8 cellular contexts compared by ENCODE assay signal in the genomic region with DNA sequence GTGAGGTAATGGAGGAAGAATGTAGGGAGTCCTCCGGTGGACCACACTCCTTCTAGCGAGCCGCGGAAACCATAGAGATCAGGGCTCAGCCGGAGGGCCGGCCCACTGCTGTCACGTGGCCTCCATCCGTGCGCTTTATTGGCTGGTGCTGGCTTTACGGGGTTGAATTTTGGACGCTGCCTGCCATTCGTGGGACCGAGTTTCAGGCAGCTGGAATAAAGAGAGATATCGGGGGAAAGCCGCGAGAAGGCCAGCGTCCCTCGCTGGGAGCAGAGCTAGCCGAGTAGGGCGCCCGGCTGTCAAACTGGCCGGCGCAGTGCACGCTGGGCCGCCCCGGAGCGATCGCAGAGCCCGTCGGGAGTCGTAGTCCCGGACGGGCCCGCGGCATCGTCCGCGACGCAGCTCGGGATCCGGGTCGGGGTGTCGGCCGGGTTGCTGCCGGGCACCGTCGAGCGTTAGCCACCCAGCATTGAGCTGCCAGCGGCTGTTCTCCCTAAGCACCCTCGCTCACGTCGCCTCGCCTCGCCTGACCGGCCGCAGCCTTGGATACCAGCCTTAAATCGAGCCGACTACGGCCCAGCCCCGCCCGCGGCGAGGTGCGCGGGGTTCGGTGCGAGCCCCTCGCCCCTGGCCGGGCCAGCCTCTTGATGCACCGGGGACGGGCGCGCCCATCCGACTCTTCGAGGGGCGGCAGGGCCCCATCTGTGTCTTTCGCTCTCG. TPM values are rescaled to one million over a fixed set of nuclear protein-coding genes. Genes with fewer than 3 reads are reported as not detected.
A peak's percentile ranks its signal among the peaks of the same experiment; 100 is the strongest.
DNase-seq lines count a peak whose midpoint lies in the region; ATAC-seq and TF ChIP-seq lines count a peak whose summit lies in the region.
"Not testable (repeated sequence)": the region's sequence is repeated elsewhere in the genome, so short reads cannot be mapped to it uniquely, and the experiment has no call there.

A gene with protein sequence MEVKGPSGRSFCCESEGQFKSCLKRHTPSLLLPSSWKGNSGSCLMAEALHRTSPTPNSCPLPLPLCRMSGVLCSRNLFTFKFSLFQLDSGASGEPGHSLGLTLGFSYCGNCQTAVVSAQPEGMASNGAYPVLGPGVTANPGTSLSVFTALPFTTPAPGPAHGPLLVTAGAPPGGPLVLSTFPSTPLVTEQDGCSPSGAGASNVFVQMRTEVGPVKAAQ (N-terminal part only) (plus strand): TSS at position 244 of the 720 bp plus-strand sequence. CDS start 15,002 bp downstream, outside the sequence.

- H3K4me3 ChIP-seq in AG04450 (ENCODE audit: low read depth, low read length), result peak within 1 kb of the TSS; percentile 60
- H3K4me3 ChIP-seq in kidney epithelial cell (ENCODE audit: low read depth, low read length), result peak within 1 kb of the TSS; percentile 54
- peak within 1 kb of the TSS; percentile 33 to 74 (median 52) for H3K4me3 ChIP-seq in spleen

- H3K27me3 Mint-ChIP-seq in chondrocyte (ENCODE audit: low read depth), result not testable (repeated sequence)

- peak within 1 kb of the TSS; percentile 65 for H3K27ac ChIP-seq in AG04450 (ENCODE audit: low read depth, low read length)
- peak within 1 kb of the TSS; percentile 53 to 95 (median 89) for H3K27ac ChIP-seq in spleen

- H3K36me3 ChIP-seq in kidney epithelial cell (ENCODE audit: control insufficient read depth, insufficient read depth, low read length); spleen: not testable (repeated sequence)

- peak within 1 kb of the TSS; percentile 90 for H3K27ac Mint-ChIP-seq in chondrocyte (ENCODE audit: unreplicated experiment)

- peak; percentile 24 for DNase-seq in AG04450 (ENCODE audit: low read depth, low spot score)
- peak; percentile 33 for DNase-seq in NCI-H2227 treated with DMSO at 0.1 percent for 48 hours (lab: John Stamatoyannopoulos, UW)
- peak; percentile 66 to 67 for DNase-seq in activated CD4-positive, alpha-beta T cell treated with anti-CD3 and anti-CD28 coated beads for 4 hours
- not testable (repeated sequence) for DNase-seq in chondrocyte (ENCODE audit: low spot score); kidney epithelial cell (ENCODE audit: low read depth)
- DNase-seq in spleen, result peak; percentile 95

- intact Hi-C loops in spleen (cut with DNase I; ENCODE audit: low total_unique reads), result not testable (repeated sequence)

- not testable (repeated sequence) for TF ChIP-seq POLR2A in spleen (IDR thresholded peaks at IDR 0.05)

- not testable (repeated sequence) for H3K9me3 ChIP-seq in AG04450 (ENCODE audit: control insufficient read depth, insufficient read depth, low read length); spleen

- CTCF ChIA-PET in AG04450 (lab: Charles Lee), result not testable (repeated sequence)

- H3K36me3 Mint-ChIP-seq in chondrocyte (ENCODE audit: low read depth), result not testable (repeated sequence)

- H3K4me3 Mint-ChIP-seq in chondrocyte (ENCODE audit: unreplicated experiment), result peak within 1 kb of the TSS; percentile 89

- H3K9me3 Mint-ChIP-seq in chondrocyte (ENCODE audit: low read depth), result not testable (repeated sequence)

- not testable (repeated sequence) for TF ChIP-seq CTCF in AG04450 (IDR thresholded peaks at IDR 0.05; ENCODE audit: low read depth, low read length); chondrocyte (IDR thresholded peaks at IDR 0.05); kidney epithelial cell (IDR thresholded peaks at IDR 0.05; ENCODE audit: insufficient read depth, low read length, poor library complexity, severe bottlenecking); spleen (IDR thresholded peaks at IDR 0.05 in 8 of 11, conservative IDR thresholded peaks at IDR 0.05 in 3 of 11)

- peaks cover 0 to 32% (median 20%) of the 10 kb centered on the region in 6 donors for H3K4me1 ChIP-seq in spleen

- 0 to 1% (median 0%) methylated on average over 10 to 71 of the region's 78 CpGs for WGBS in spleen, 5 donors

- not testable (repeated sequence) for H3K27me3 ChIP-seq in AG04450 (ENCODE audit: control insufficient read depth, insufficient read depth, low read length); kidney epithelial cell (ENCODE audit: control insufficient read depth, insufficient read depth, low read length); spleen (replicated peaks in 1 of 7)

- POLR2A ChIA-PET in AG04450 (lab: Yijun Ruan, JAX), result not testable (repeated sequence)

- peaks cover 23% of the 10 kb centered on the region for H3K4me1 Mint-ChIP-seq in chondrocyte (ENCODE audit: low read depth)

- peak; percentile 95 for ATAC-seq in GM18907 (IDR thresholded peaks at IDR 0.05; ENCODE audit: unreplicated experiment)
- peak; percentile 91 for ATAC-seq in HG03103 (IDR thresholded peaks at IDR 0.05; ENCODE audit: low read depth, unreplicated experiment)

RNA-seq across cellular contexts. Expression of the gene that starts here (rescaled TPM):
- 0.07 and 0.09 TPM in 2 replicates for polyA plus RNA-seq in AG04450 (2011; rRNA removed)
- polyA minus RNA-seq in AG04450 (2011; rRNA and poly(A)+ RNA removed), result 0.09 and 0.13 TPM in 2 replicates
- total RNA-seq in chondrocyte, result 0.52 to 0.80 TPM (median 0.74 TPM) in 3 replicates
- total RNA-seq in kidney epithelial cell, result 1.3 TPM in 1 of 2 replicates, not detected in the other
- under 1 TPM in 1 of 7 donors, not detected in 6; 0.98 TPM for total RNA-seq in spleen
- under 1 TPM; 0.10 to 0.73 (median 0.63) TPM for polyA plus RNA-seq in spleen

Comparison
In these comparisons a context has a peak if more than half of its experiments do, and no peak if none do; other contexts are left out.
1. Peak in DNase-seq, H3K4me3 ChIP-seq and H3K27ac ChIP-seq in AG04450; RNA of the gene not detected or under 1 TPM.
2. Peak in DNase-seq, H3K4me3 ChIP-seq and H3K27ac ChIP-seq in spleen; RNA of the gene not detected or under 1 TPM.